8 cellular contexts compared by ENCODE assay signal in genomic region chr9:128099932-128100491, GRCh38. TPM values are rescaled to one million over a fixed set of nuclear protein-coding genes. Genes with fewer than 3 reads are reported as not detected.
DNase-seq lines count a peak whose midpoint lies in the region; ATAC-seq and TF ChIP-seq lines count a peak whose summit lies in the region.

No MANE protein-coding gene starts in this region.

- TF ChIP-seq POLR2A in ovary (IDR thresholded peaks at IDR 0.05), result no peak

- no peaks in the 10 kb centered on the region for H3K9me3 Mint-ChIP-seq in CD4-positive, alpha-beta T cell
- H3K9me3 Mint-ChIP-seq in activated CD4-positive, alpha-beta memory T cell treated with anti-CD3 and anti-CD28 coated beads for 36 hours, result no peaks in the 10 kb centered on the region

- POLR2A ChIA-PET in CD4-positive, alpha-beta T cell (lab: Charles Lee), result interaction anchor here (0.6 to 1.4 kb wide), 6 partner anchors 9 to 34 kb away, joined by 3 to 5 read pairs (median 4); partner anchors contain the start of gene NAIF1
- POLR2A ChIA-PET in activated CD4-positive, alpha-beta memory T cell treated with anti-CD3 and anti-CD28 coated beads for 36 hours (lab: Charles Lee), result no interaction called here

- TF ChIP-seq CTCF in CD4-positive, alpha-beta T cell (IDR thresholded peaks at IDR 0.05), result no peak
- TF ChIP-seq CTCF in fibroblast of mammary gland (conservative IDR thresholded peaks at IDR 0.05; ENCODE audit: control insufficient read depth, insufficient read depth, low read depth, low read length) (no peak), ovary (IDR thresholded peaks at IDR 0.05) (no peak)

- no peak for ATAC-seq in CD4-positive, alpha-beta T cell (ENCODE audit: poor library complexity)
- ATAC-seq in HG03460 (IDR thresholded peaks at IDR 0.05; ENCODE audit: unreplicated experiment) (no peak), GM21717 (IDR thresholded peaks at IDR 0.05; ENCODE audit: unreplicated experiment) (no peak)

- 14 to 32% (median 15%) methylated on average over 16 of the region's 16 CpGs for WGBS in ovary, 3 donors

- H3K4me1 Mint-ChIP-seq in CD4-positive, alpha-beta T cell (ENCODE audit: low read depth), result peaks cover 61% of the 10 kb centered on the region
- peaks cover 65% of the 10 kb centered on the region for H3K4me1 Mint-ChIP-seq in activated CD4-positive, alpha-beta memory T cell treated with anti-CD3 and anti-CD28 coated beads for 36 hours (ENCODE audit: low read depth)

- H3K4me1 ChIP-seq in ovary (ENCODE audit: insufficient read depth), result peaks cover 54% of the 10 kb centered on the region

- H3K27ac ChIP-seq in CD4-positive, alpha-beta T cell (ENCODE audit: low read depth, low read length), result no peak overlapping the region
- peak overlapping the region; percentile 54 to 84 for H3K27ac ChIP-seq in ovary

- intact Hi-C loops in CD4-positive, alpha-beta T cell (cut with DNase I, micrococcal nuclease), result loop anchor here in 1 of 2 experiments (5.0 to 10.0 kb wide), 2 partner anchors 45 to 148 kb away; no protein-coding TSS in a partner anchor
- intact Hi-C loops in activated CD4-positive, alpha-beta memory T cell treated with anti-CD3 and anti-CD28 coated beads for 36 hours (cut with micrococcal nuclease), result no loop called here
- intact Hi-C loops in ovary (cut with DNase I), result loop anchor here in 2 of 4 donors (5.0 to 10.0 kb wide), 2 partner anchors 43 to 45 kb away; no protein-coding TSS in a partner anchor

- no peaks in the 10 kb centered on the region for H3K27me3 ChIP-seq in CD4-positive, alpha-beta T cell (ENCODE audit: control insufficient read depth, insufficient read depth, low read length)
- H3K27me3 ChIP-seq in ovary, result no peaks in the 10 kb centered on the region

- H3K4me3 ChIP-seq in fibroblast of mammary gland (ENCODE audit: control insufficient read depth, low read depth, low read length) (peak overlapping the region; percentile 69), ovary (peak overlapping the region; percentile 49)

- CTCF ChIA-PET in CD4-positive, alpha-beta T cell (lab: Charles Lee), result interaction anchor here (1.4 kb wide), 1 partner anchor 17 kb away, joined by 3 read pairs; no protein-coding TSS in a partner anchor
- CTCF ChIA-PET in activated CD4-positive, alpha-beta memory T cell treated with anti-CD3 and anti-CD28 coated beads for 36 hours (lab: Charles Lee), result interaction anchor here (1.4 to 5.3 kb wide), 3 partner anchors 18 to 157 kb away, joined by 3 to 31 read pairs (median 4); no protein-coding TSS in a partner anchor

- H3K27ac Mint-ChIP-seq in CD4-positive, alpha-beta T cell, result peak overlapping the region; percentile 61
- peak overlapping the region; percentile 58 for H3K27ac Mint-ChIP-seq in activated CD4-positive, alpha-beta memory T cell treated with anti-CD3 and anti-CD28 coated beads for 36 hours

- peaks cover 65% of the 10 kb centered on the region for H3K36me3 Mint-ChIP-seq in CD4-positive, alpha-beta T cell (ENCODE audit: low read depth)
- peaks cover 25% of the 10 kb centered on the region for H3K36me3 Mint-ChIP-seq in activated CD4-positive, alpha-beta memory T cell treated with anti-CD3 and anti-CD28 coated beads for 36 hours

- no peaks in the 10 kb centered on the region for H3K27me3 Mint-ChIP-seq in CD4-positive, alpha-beta T cell
- no peaks in the 10 kb centered on the region for H3K27me3 Mint-ChIP-seq in activated CD4-positive, alpha-beta memory T cell treated with anti-CD3 and anti-CD28 coated beads for 36 hours

- no peak overlapping the region for H3K4me3 Mint-ChIP-seq in CD4-positive, alpha-beta T cell
- no peak overlapping the region for H3K4me3 Mint-ChIP-seq in activated CD4-positive, alpha-beta memory T cell treated with anti-CD3 and anti-CD28 coated beads for 36 hours

- no peak for DNase-seq in CD4-positive, alpha-beta T cell
- peak; percentile 32 for DNase-seq in activated CD4-positive, alpha-beta memory T cell treated with anti-CD3 and anti-CD28 coated beads for 36 hours
- DNase-seq in fibroblast of mammary gland (ENCODE audit: low read depth) (peak; percentile 61), ovary (peak in 1 of 5 donors; percentile 52), NCI-H2227 (lab: John Stamatoyannopoulos, UW; ENCODE audit: unreplicated experiment) (no peak), NCI-H1048 (lab: John Stamatoyannopoulos, UW) (no peak)

- no peaks in the 10 kb centered on the region for H3K9me3 ChIP-seq in CD4-positive, alpha-beta T cell (ENCODE audit: control insufficient read depth, low read length)
- no peaks in the 10 kb centered on the region for H3K9me3 ChIP-seq in ovary

- no peak for TF ChIP-seq EP300 in ovary (IDR thresholded peaks at IDR 0.05)

- H3K36me3 ChIP-seq in ovary, result no peaks in the 10 kb centered on the region

RNA-seq across cellular contexts. Expression of gene PTGES2, which starts 27.5 kb away (rescaled TPM):
- total RNA-seq in CD4-positive, alpha-beta T cell, result 10 to 100 TPM; 43.7 to 43.8 TPM
- 10 to 100 TPM; 43.4 to 43.6 TPM for total RNA-seq in activated CD4-positive, alpha-beta memory T cell treated with anti-CD3 and anti-CD28 coated beads for 36 hours
- total RNA-seq in ovary, result 10 to 100 TPM; 33.7 to 69.5 (median 61.3) TPM
- polyA plus RNA-seq in ovary, result 10 to 100 TPM; 19.6 to 33.8 TPM

RNA-seq across cellular contexts. Expression of gene SLC25A25, which starts 32.0 kb away (rescaled TPM):
- total RNA-seq in CD4-positive, alpha-beta T cell, result 10 to 100 TPM; 16.9 to 17.7 TPM
- total RNA-seq in activated CD4-positive, alpha-beta memory T cell treated with anti-CD3 and anti-CD28 coated beads for 36 hours, result 10 to 100 TPM; 17.1 to 17.3 TPM
- total RNA-seq in ovary, result 10 to 100 TPM; 24.1 to 90.1 (median 40.0) TPM
- 10 to 100 TPM; 23.4 to 28.6 TPM for polyA plus RNA-seq in ovary

RNA-seq across cellular contexts. Expression of gene NAIF1, which starts 32.9 kb away (rescaled TPM):
- 10 to 100 TPM; 11.5 to 16.8 TPM for total RNA-seq in CD4-positive, alpha-beta T cell
- 10 to 100 TPM; 10.2 to 14.5 TPM for total RNA-seq in activated CD4-positive, alpha-beta memory T cell treated with anti-CD3 and anti-CD28 coated beads for 36 hours
- total RNA-seq in ovary, result 10 to 100 TPM in 1 of 7 donors, 1 to 10 TPM in 6; 4.1 to 10.9 (median 5.9) TPM
- 1 to 10 TPM; 6.6 to 9.0 TPM for polyA plus RNA-seq in ovary

RNA-seq across cellular contexts. Expression of gene LCN2, which starts 49.2 kb away (rescaled TPM):
- not detected for total RNA-seq in CD4-positive, alpha-beta T cell
- total RNA-seq in activated CD4-positive, alpha-beta memory T cell treated with anti-CD3 and anti-CD28 coated beads for 36 hours, result not detected
- total RNA-seq in ovary, result 10 to 100 TPM in 2 of 7 donors, 1 to 10 TPM in 3, under 1 TPM in 1, not detected in 1; 0.33 to 19.5 (median 4.3) TPM
- under 1 TPM in 1 of 2 donors, not detected in 1; 0.46 TPM for polyA plus RNA-seq in ovary

Comparison
In these comparisons a context has a peak if more than half of its experiments do, and no peak if none do; other contexts are left out.
1. DNase-seq: peak in activated CD4-positive, alpha-beta memory T cell treated with anti-CD3 and anti-CD28 coated beads for 36 hours (single experiment) and fibroblast of mammary gland (single experiment); none in CD4-positive, alpha-beta T cell (0 of 10), NCI-H2227 (single experiment) and NCI-H1048 (single experiment).